In genomic region chrX:13074297-13075262, GRCh38 we compare ENCODE assay signal across 11 cellular contexts.
A peak's percentile ranks its signal among the peaks of the same experiment; 100 is the strongest.
DNase-seq lines count a peak whose midpoint lies in the region; ATAC-seq lines count a peak whose summit lies in the region.
"Had no signal": no experiment of that assay in that cellular context is flagged by ENCODE, and none has a peak within 500 bp of the region (broad histone marks: within the 10 kb centered on the region; RNA-seq: fewer than 3 reads in every experiment).

No MANE protein-coding gene starts in this region.

- peak overlapping the region; percentile 7 for H3K4me3 Mint-ChIP-seq in T-helper 1 cell treated with Interleukin-12 subunit alpha and Interleukin-12 subunit beta and Interleukin-4 antibody, amounts not matched to agents 30 μg/mL and 1 μg/mL, for 36 hours

- H3K27me3 Mint-ChIP-seq in T-helper 1 cell treated with Interleukin-12 subunit alpha and Interleukin-12 subunit beta and Interleukin-4 antibody, amounts not matched to agents 30 μg/mL and 1 μg/mL, for 36 hours (ENCODE audit: low read depth): no peaks in the 10 kb centered on the region

- peak; percentile 87 for ATAC-seq in GM19043 (IDR thresholded peaks at IDR 0.05; ENCODE audit: low read depth, unreplicated experiment)
- ATAC-seq in HG02885 (IDR thresholded peaks at IDR 0.05; ENCODE audit: poor library complexity, unreplicated experiment): peak; percentile 86

- peaks cover 7% of the 10 kb centered on the region for H3K9me3 Mint-ChIP-seq in T-helper 1 cell treated with Interleukin-12 subunit alpha and Interleukin-12 subunit beta and Interleukin-4 antibody, amounts not matched to agents 30 μg/mL and 1 μg/mL, for 36 hours

- H3K27ac Mint-ChIP-seq in T-helper 1 cell treated with Interleukin-12 subunit alpha and Interleukin-12 subunit beta and Interleukin-4 antibody, amounts not matched to agents 30 μg/mL and 1 μg/mL, for 36 hours: peak overlapping the region; percentile 79

- DNase-seq in CD1c-positive myeloid dendritic cell (ENCODE audit: extremely low spot score) (peak; percentile 29), NCI-H128 (lab: John Stamatoyannopoulos, UW; ENCODE audit: unreplicated experiment) (no peak), putamen (ENCODE audit: low spot score) (no peak), HuH-7 (ENCODE audit: low spot score) (no peak)
- DNase-seq in stimulated activated CD4-positive, alpha-beta T cell treated with anti-CD3 and anti-CD28 coated beads, Interleukin-2, amount 100 ng/mL, for 48 hours: no peak
- DNase-seq: activated effector memory CD4-positive, alpha-beta T cell treated with anti-CD3 and anti-CD28 coated beads, Interleukin-2, amount 50 U/mL, for 16 hours; DMS53; RPMI8226 had no signal

- peaks cover 35% of the 10 kb centered on the region for H3K4me1 Mint-ChIP-seq in T-helper 1 cell treated with Interleukin-12 subunit alpha and Interleukin-12 subunit beta and Interleukin-4 antibody, amounts not matched to agents 30 μg/mL and 1 μg/mL, for 36 hours (ENCODE audit: low read depth)

- H3K36me3 Mint-ChIP-seq in T-helper 1 cell treated with Interleukin-12 subunit alpha and Interleukin-12 subunit beta and Interleukin-4 antibody, amounts not matched to agents 30 μg/mL and 1 μg/mL, for 36 hours (ENCODE audit: low read depth): peaks cover 8% of the 10 kb centered on the region
